1 cellular context compared by ENCODE assay signal in the genomic region with DNA sequence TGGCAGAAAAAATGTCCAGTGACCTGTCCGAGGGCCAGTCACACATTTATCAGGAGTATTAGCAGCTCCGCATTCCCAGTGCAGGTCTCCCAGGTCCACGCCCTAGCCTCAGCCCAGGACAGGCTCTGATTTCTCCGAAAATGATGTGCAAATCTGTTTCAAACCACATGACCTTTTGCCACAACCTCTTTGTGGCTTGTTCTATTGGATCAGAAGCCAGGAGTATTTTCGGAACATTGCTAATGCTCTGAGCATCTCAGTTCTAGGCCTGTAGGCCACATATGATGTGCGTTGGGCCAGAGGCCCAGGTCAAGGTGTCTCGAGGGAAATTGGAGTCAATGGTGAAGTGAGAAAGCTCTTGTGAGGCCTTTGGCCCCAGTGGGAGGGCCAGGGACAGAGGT.
TF ChIP-seq lines count a peak whose summit lies in the region.

No MANE protein-coding gene starts in this region.

TF ChIP-seq in HepG2, 621 proteins besides CTCF, POLR2A, EP300 and RAD21:
- TF ChIP-seq TCF7L2 (IDR thresholded peaks at IDR 0.05; ENCODE audit: low read depth, low read length) (no peak), ZNF75D (CRISPR knock-in tag; IDR thresholded peaks at IDR 0.05; ENCODE audit: borderline replicate concordance) (0 out of 2 replicates have a peak, but pooled peaks have one; percentile 79), ZNF12 (CRISPR knock-in tag; IDR thresholded peaks at IDR 0.05) (no peak), ZNF816 (CRISPR knock-in tag; IDR thresholded peaks at IDR 0.05; ENCODE audit: borderline replicate concordance) (no peak), TBX3 (IDR thresholded peaks at IDR 0.05; ENCODE audit: borderline replicate concordance) (no peak), ZFP91 (CRISPR knock-in tag; IDR thresholded peaks at IDR 0.05; ENCODE audit: borderline replicate concordance) (peak; percentile 15; the same call in 1 of the 2 replicates)
- TF ChIP-seq, protein P1, sequence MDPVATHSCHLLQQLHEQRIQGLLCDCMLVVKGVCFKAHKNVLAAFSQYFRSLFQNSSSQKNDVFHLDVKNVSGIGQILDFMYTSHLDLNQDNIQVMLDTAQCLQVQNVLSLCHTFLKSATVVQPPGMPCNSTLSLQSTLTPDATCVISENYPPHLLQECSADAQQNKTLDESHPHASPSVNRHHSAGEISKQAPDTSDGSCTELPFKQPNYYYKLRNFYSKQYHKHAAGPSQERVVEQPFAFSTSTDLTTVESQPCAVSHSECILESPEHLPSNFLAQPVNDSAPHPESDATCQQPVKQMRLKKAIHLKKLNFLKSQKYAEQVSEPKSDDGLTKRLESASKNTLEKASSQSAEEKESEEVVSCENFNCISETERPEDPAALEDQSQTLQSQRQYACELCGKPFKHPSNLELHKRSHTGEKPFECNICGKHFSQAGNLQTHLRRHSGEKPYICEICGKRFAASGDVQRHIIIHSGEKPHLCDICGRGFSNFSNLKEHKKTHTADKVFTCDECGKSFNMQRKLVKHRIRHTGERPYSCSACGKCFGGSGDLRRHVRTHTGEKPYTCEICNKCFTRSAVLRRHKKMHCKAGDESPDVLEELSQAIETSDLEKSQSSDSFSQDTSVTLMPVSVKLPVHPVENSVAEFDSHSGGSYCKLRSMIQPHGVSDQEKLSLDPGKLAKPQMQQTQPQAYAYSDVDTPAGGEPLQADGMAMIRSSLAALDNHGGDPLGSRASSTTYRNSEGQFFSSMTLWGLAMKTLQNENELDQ (CRISPR knock-in tag; IDR thresholded peaks at IDR 0.05; ENCODE audit: borderline replicate concordance): no peak
